9 cellular contexts compared by ENCODE assay signal in genomic region chr14:91354979-91355685, GRCh38.
A peak's percentile ranks its signal among the peaks of the same experiment; 100 is the strongest.
DNase-seq lines count a peak whose midpoint lies in the region; ATAC-seq and TF ChIP-seq lines count a peak whose summit lies in the region.
"Had no signal": no experiment of that assay in that cellular context is flagged by ENCODE, and none has a peak within 500 bp of the region (broad histone marks: within the 10 kb centered on the region; RNA-seq: fewer than 3 reads in every experiment).

No MANE protein-coding gene starts in this region.

- no TSS peak for BruUV-seq in A673 (replicated peaks; lab: Mats Ljungman, UMichigan)

- no peak for DNase-seq in A673 (ENCODE audit: low spot score)
- no peak for DNase-seq in RWPE1 (ENCODE audit: low spot score)
- peak; percentile 56 for DNase-seq in colonic mucosa
- DNase-seq in stimulated activated CD4-positive, alpha-beta T cell treated with anti-CD3 and anti-CD28 coated beads, Interleukin-4, amount 100 ng/mL, for 1 hour: peak; percentile 66
- no peak for DNase-seq in MV-4-11 (lab: John Stamatoyannopoulos, UW)

- no peaks in the 10 kb centered on the region for H3K27me3 ChIP-seq in A673 (replicated peaks; ENCODE audit: insufficient read depth, low read depth, low read length, poor library complexity)
- no peaks in the 10 kb centered on the region for H3K27me3 ChIP-seq in colonic mucosa

- ATAC-seq in GM19463 (IDR thresholded peaks at IDR 0.05; ENCODE audit: unreplicated experiment) (peak; percentile 43), GM18867 (IDR thresholded peaks at IDR 0.05; ENCODE audit: unreplicated experiment) (no peak), GM21423 (IDR thresholded peaks at IDR 0.05; ENCODE audit: unreplicated experiment) (no peak)
- ATAC-seq: right cardiac atrium had no signal

- peak; percentile 53 for TF ChIP-seq CTCF in A673 (conservative IDR thresholded peaks at IDR 0.05; ENCODE audit: low read depth, low read length)
- no peak for TF ChIP-seq CTCF in RWPE1 (conservative IDR thresholded peaks at IDR 0.05; ENCODE audit: low read depth)
- peak; percentile 66 for TF ChIP-seq CTCF in colonic mucosa (IDR thresholded peaks at IDR 0.05)

- POLR2A ChIA-PET in A673 (lab: Charles Lee; ENCODE audit: low non-redundant PET) (no interaction called here), RWPE1 (lab: Yijun Ruan, JAX; ENCODE audit: low non-redundant PET) (interaction anchor here (0.6 kb wide), 1 partner anchor 60 kb away, joined by 4 read pairs; no protein-coding TSS in a partner anchor)

- intact Hi-C loops in A673 (cut with micrococcal nuclease; ENCODE audit: unreplicated experiment) (loop anchor here (5.0 kb wide), 1 partner anchor 62 kb away; the partner anchor contains the start of gene CCDC88C), colonic mucosa (cut with DNase I) (loop anchor here (2.0 kb wide), 1 partner anchor 64 kb away; no protein-coding TSS in a partner anchor)

- H3K4me3 ChIP-seq in A673 (ENCODE audit: low read depth, low read length, poor library complexity, severe bottlenecking) (no peak overlapping the region), colonic mucosa (no peak overlapping the region)

- H3K36me3 ChIP-seq in A673 (ENCODE audit: insufficient read depth, low read length, poor library complexity, severe bottlenecking): no peaks in the 10 kb centered on the region
- no peaks in the 10 kb centered on the region for H3K36me3 ChIP-seq in colonic mucosa

- H3K9me3 ChIP-seq in A673 (ENCODE audit: low read depth, low read length, poor library complexity, severe bottlenecking) (no peaks in the 10 kb centered on the region), colonic mucosa (no peaks in the 10 kb centered on the region)

- H3K4me1 ChIP-seq in A673 (ENCODE audit: insufficient read depth, low read length, poor library complexity, severe bottlenecking) (peaks cover 53% of the 10 kb centered on the region), colonic mucosa (no peaks in the 10 kb centered on the region)

- no peak overlapping the region for H3K27ac ChIP-seq in A673 (ENCODE audit: low read depth, low read length, poor library complexity, severe bottlenecking)
- peak overlapping the region; percentile 73 for H3K27ac ChIP-seq in RWPE1
- H3K27ac ChIP-seq in colonic mucosa: no peak overlapping the region

- CTCF ChIA-PET in A673 (lab: Charles Lee) (no interaction called here), RWPE1 (lab: Yijun Ruan, JAX) (interaction anchor here (0.9 kb wide), 1 partner anchor 13 kb away, joined by 3 read pairs; no protein-coding TSS in a partner anchor)

- peak overlapping the region in 1 of 2 donors; percentile 37 for H3K9ac ChIP-seq in colonic mucosa (ENCODE audit: low read depth in 2 of 2, low read length in 2 of 2)

Comparison
In these comparisons a context has a peak if more than half of its experiments do, and no peak if none do; other contexts are left out.
1. DNase-seq: peak in colonic mucosa (single experiment) and stimulated activated CD4-positive, alpha-beta T cell treated with anti-CD3 and anti-CD28 coated beads, Interleukin-4, amount 100 ng/mL, for 1 hour (single experiment); none in A673 (single experiment), RWPE1 (single experiment) and MV-4-11 (single experiment).